In the genomic region with DNA sequence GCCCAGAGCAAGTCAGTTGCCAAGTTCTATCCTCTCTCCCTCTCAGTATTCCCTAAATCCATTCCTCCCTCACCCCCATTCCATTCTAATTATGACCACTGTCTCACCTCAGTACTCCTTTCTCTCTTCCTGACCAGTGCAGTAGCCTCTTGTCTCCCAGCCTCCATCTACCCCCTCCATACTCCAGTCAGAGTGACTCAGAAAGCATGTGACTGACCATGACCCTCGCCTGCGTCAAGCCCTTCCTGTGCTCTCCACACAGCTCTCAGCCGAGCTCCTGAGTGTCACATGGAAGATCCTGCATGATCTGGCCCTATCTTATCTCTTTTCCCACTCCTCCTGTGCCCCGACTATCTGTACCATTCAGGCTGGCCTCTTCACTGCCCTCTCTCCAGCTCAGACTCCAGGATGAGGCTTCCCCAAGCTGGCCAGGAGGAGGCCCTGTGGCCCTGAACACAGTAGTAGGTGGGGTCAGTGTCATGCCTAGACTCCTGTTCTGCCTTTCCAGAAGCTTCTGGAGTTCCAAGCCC, we compare ENCODE assay signal across 10 cellular contexts. TPM values are rescaled to one million over a fixed set of nuclear protein-coding genes. Genes with fewer than 3 reads are reported as not detected.
DNase-seq lines count a peak whose midpoint lies in the region; ATAC-seq, FAIRE-seq and TF ChIP-seq lines count a peak whose summit lies in the region.
"Had no signal": no experiment of that assay in that cellular context is flagged by ENCODE, and none has a peak within 500 bp of the region (broad histone marks: within the 10 kb centered on the region; RNA-seq: fewer than 3 reads in every experiment).

No MANE protein-coding gene starts in this region.

- peaks cover 2% of the 10 kb centered on the region for H3K4me1 Mint-ChIP-seq in activated CD8-positive, alpha-beta T cell treated with anti-CD3 and anti-CD28 coated beads, Interleukin-2, amount 10 ng/mL, durations not matched to agents 7 days and 5 days (ENCODE audit: low read depth)

- H3K27me3 ChIP-seq in right lobe of liver (no peaks in the 10 kb centered on the region), MG63 (no peaks in the 10 kb centered on the region)

- POLR2A ChIA-PET in OCI-LY7 (lab: Charles Lee): interaction anchor here (2.3 kb wide), 1 partner anchor 17 kb away, joined by 6 read pairs; no protein-coding TSS in a partner anchor
- POLR2A ChIA-PET in activated CD8-positive, alpha-beta T cell treated with anti-CD3 and anti-CD28 coated beads, Interleukin-2, amount 10 ng/mL, durations not matched to agents 7 days and 5 days (lab: Charles Lee): no interaction called here

- BruUV-seq in OCI-LY7 (replicated peaks; lab: Mats Ljungman, UMichigan): no TSS peak

- no peak for TF ChIP-seq CTCF in cardiac fibroblast (IDR thresholded peaks at IDR 0.05; ENCODE audit: low read depth, low read length)
- TF ChIP-seq CTCF in right lobe of liver (IDR thresholded peaks at IDR 0.05): no peak
- TF ChIP-seq CTCF in OCI-LY7 (conservative IDR thresholded peaks at IDR 0.05; ENCODE audit: low read length): no peak

- no peak overlapping the region for H3K4me3 Mint-ChIP-seq in activated CD8-positive, alpha-beta T cell treated with anti-CD3 and anti-CD28 coated beads, Interleukin-2, amount 10 ng/mL, durations not matched to agents 7 days and 5 days
- H3K4me3 Mint-ChIP-seq: CD4-positive, alpha-beta memory T cell; natural killer cell treated with Interleukin-12 subunit alpha and Interleukin-12 subunit beta and Interleukin-15 and Interleukin-18, amount 100 ng/mL, for 72 hours had no signal

- CTCF ChIA-PET in OCI-LY7 (lab: Charles Lee; ENCODE audit: unreplicated experiment): no interaction called here
- CTCF ChIA-PET in activated CD8-positive, alpha-beta T cell treated with anti-CD3 and anti-CD28 coated beads, Interleukin-2, amount 10 ng/mL, durations not matched to agents 7 days and 5 days (lab: Charles Lee): interaction anchor here (0.6 to 3.7 kb wide), 6 partner anchors 9 to 217 kb away, joined by 3 to 23 read pairs (median 7); no protein-coding TSS in a partner anchor

- H3K9me2 ChIP-seq in OCI-LY7 (ENCODE audit: insufficient read depth, low read length): no peaks in the 10 kb centered on the region

- no peaks in the 10 kb centered on the region for H3K27me3 Mint-ChIP-seq in activated CD8-positive, alpha-beta T cell treated with anti-CD3 and anti-CD28 coated beads, Interleukin-2, amount 10 ng/mL, durations not matched to agents 7 days and 5 days (ENCODE audit: low read depth)

- intact Hi-C loops in right lobe of liver (cut with DNase I): loop anchor here in 1 of 2 donors (5.0 kb wide), 1 partner anchor 99 kb away; no protein-coding TSS in a partner anchor
- intact Hi-C loops in OCI-LY7 (cut with micrococcal nuclease; ENCODE audit: unreplicated experiment): no loop called here

- no peak overlapping the region for H2AFZ ChIP-seq in OCI-LY7 (ENCODE audit: low read length)

- 38% methylated on average over 4 of the region's 4 CpGs for WGBS in right lobe of liver (ENCODE audit: insufficient coverage, low coverage, low lambda C conversion rate, missing lambda C conversion rate)

- ATAC-seq in right lobe of liver (peak; percentile 37 to 81 (median 66)), HG03521 (IDR thresholded peaks at IDR 0.05; ENCODE audit: unreplicated experiment) (no peak)
- ATAC-seq in activated CD8-positive, alpha-beta T cell treated with anti-CD3 and anti-CD28 coated beads, Interleukin-2, amount 10 ng/mL, durations not matched to agents 7 days and 5 days: no peak

- H3K36me3 Mint-ChIP-seq in activated CD8-positive, alpha-beta T cell treated with anti-CD3 and anti-CD28 coated beads, Interleukin-2, amount 10 ng/mL, durations not matched to agents 7 days and 5 days (ENCODE audit: low read depth): no peaks in the 10 kb centered on the region
- H3K36me3 Mint-ChIP-seq: CD4-positive, alpha-beta memory T cell; natural killer cell treated with Interleukin-12 subunit alpha and Interleukin-12 subunit beta and Interleukin-15 and Interleukin-18, amount 100 ng/mL, for 72 hours had no signal

- peak; percentile 70 for FAIRE-seq in HTR-8/SVneo (lab: Jason Lieb, UNC)

- no peaks in the 10 kb centered on the region for H4K20me1 ChIP-seq in OCI-LY7 (ENCODE audit: insufficient read depth, low read length)

- no peaks in the 10 kb centered on the region for H3K79me2 ChIP-seq in OCI-LY7 (ENCODE audit: insufficient read depth, low read depth, low read length)

- H3K9me3 ChIP-seq in right lobe of liver (no peaks in the 10 kb centered on the region), OCI-LY7 (ENCODE audit: low read length) (no peaks in the 10 kb centered on the region), MG63 (no peaks in the 10 kb centered on the region)

- DNase-seq in AG08395 (ENCODE audit: low spot score) (peak; percentile 69), HTR-8/SVneo (ENCODE audit: insufficient read length, low spot score) (peak; percentile 71), cardiac fibroblast (ENCODE audit: low read depth in 2 of 2) (peak; percentile 87 to 92), right lobe of liver (peak in 1 of 3 donors; percentile 35), OCI-LY7 (ENCODE audit: low spot score) (no peak), MG63 (no peak)
- DNase-seq in activated CD8-positive, alpha-beta T cell treated with anti-CD3 and anti-CD28 coated beads, Interleukin-2, amount 10 ng/mL, durations not matched to agents 7 days and 5 days: no peak

- no peak overlapping the region for H3K27ac Mint-ChIP-seq in activated CD8-positive, alpha-beta T cell treated with anti-CD3 and anti-CD28 coated beads, Interleukin-2, amount 10 ng/mL, durations not matched to agents 7 days and 5 days
- H3K27ac Mint-ChIP-seq: CD4-positive, alpha-beta memory T cell; natural killer cell treated with Interleukin-12 subunit alpha and Interleukin-12 subunit beta and Interleukin-15 and Interleukin-18, amount 100 ng/mL, for 72 hours had no signal

- H3K4me3 ChIP-seq in cardiac fibroblast (replicated peaks in 1 of 2; ENCODE audit: low read depth in 2 of 2, low read length in 2 of 2) (no peak overlapping the region), right lobe of liver (no peak overlapping the region), OCI-LY7 (ENCODE audit: low read depth, low read length, poor library complexity, severe bottlenecking) (no peak overlapping the region), MG63 (no peak overlapping the region)

- no peaks in the 10 kb centered on the region for H3K4me1 ChIP-seq in right lobe of liver
- peaks cover 9% of the 10 kb centered on the region for H3K4me1 ChIP-seq in OCI-LY7 (ENCODE audit: insufficient read depth, low read length, poor library complexity, severe bottlenecking)

- no peak overlapping the region for H3K4me2 ChIP-seq in OCI-LY7 (ENCODE audit: low read length)

- H3K27ac ChIP-seq in right lobe of liver: no peak overlapping the region
- no peak overlapping the region for H3K27ac ChIP-seq in OCI-LY7 (ENCODE audit: low read depth, low read length, poor library complexity, severe bottlenecking)

- TF ChIP-seq POLR2A in right lobe of liver (IDR thresholded peaks at IDR 0.05): no peak

- H3K9me3 Mint-ChIP-seq in activated CD8-positive, alpha-beta T cell treated with anti-CD3 and anti-CD28 coated beads, Interleukin-2, amount 10 ng/mL, durations not matched to agents 7 days and 5 days (ENCODE audit: insufficient read depth): no peaks in the 10 kb centered on the region
- H3K9me3 Mint-ChIP-seq: CD4-positive, alpha-beta memory T cell; natural killer cell treated with Interleukin-12 subunit alpha and Interleukin-12 subunit beta and Interleukin-15 and Interleukin-18, amount 100 ng/mL, for 72 hours had no signal

- no peaks in the 10 kb centered on the region for H3K36me3 ChIP-seq in right lobe of liver
- H3K36me3 ChIP-seq in OCI-LY7 (ENCODE audit: insufficient read depth, low read length): no peaks in the 10 kb centered on the region
- no peaks in the 10 kb centered on the region for H3K36me3 ChIP-seq in MG63

RNA-seq across cellular contexts. Expression of gene NEU3, which starts 42.6 kb away (rescaled TPM):
- total RNA-seq in right lobe of liver (1 to 10 TPM; 3.7 to 8.2 (median 6.2) TPM), OCI-LY7 (2022) (42.6 and 44.8 TPM in 2 replicates)
- 49.4 and 56.3 TPM in 2 replicates for total RNA-seq in OCI-LY7 (2014; rRNA removed; shearing (Covaris generic))
- total RNA-seq in MG63 (2014; rRNA removed; shearing (Covaris generic); ENCODE audit: low replicate concordance): 4.9 and 10.9 TPM in 2 replicates
- total RNA-seq in activated CD8-positive, alpha-beta T cell treated with anti-CD3 and anti-CD28 coated beads, Interleukin-2, amount 10 ng/mL, durations not matched to agents 7 days and 5 days: 10 to 100 TPM; 15.8 to 16.7 TPM

Comparison
In these comparisons a context has a peak if more than half of its experiments do, and no peak if none do; other contexts are left out.
1. DNase-seq: peak in AG08395 (single experiment), HTR-8/SVneo (single experiment) and cardiac fibroblast (2 of 2); none in OCI-LY7 (single experiment), MG63 (single experiment) and activated CD8-positive, alpha-beta T cell treated with anti-CD3 and anti-CD28 coated beads, Interleukin-2, amount 10 ng/mL, durations not matched to agents 7 days and 5 days (single experiment).
2. ATAC-seq: peak in right lobe of liver (4 of 4); none in activated CD8-positive, alpha-beta T cell treated with anti-CD3 and anti-CD28 coated beads, Interleukin-2, amount 10 ng/mL, durations not matched to agents 7 days and 5 days (single experiment) and HG03521 (single experiment).